23 cellular contexts compared by ENCODE assay signal in genomic region chr10:128712661-128713060, GRCh38.
"Had no signal": no experiment of that assay in that cellular context is flagged by ENCODE, and none has a peak within 500 bp of the region (broad histone marks: within the 10 kb centered on the region; RNA-seq: fewer than 3 reads in every experiment).

No MANE protein-coding gene starts in this region.

- H3K27ac ChIP-seq: coronary artery, dorsolateral prefrontal cortex, epithelial cell of prostate, esophagus squamous epithelium, foreskin keratinocyte, gastroesophageal sphincter, heart left ventricle, hepatocyte, left lung, lower lobe of right lung had no signal

- DNase-seq: cerebellar nuclear complex; dermis blood vessel endothelial cell; dorsolateral prefrontal cortex; effector CD8-positive, alpha-beta T cell; effector memory CD8-positive, alpha-beta T cell; endodermal cell; erythroblast; esophagus squamous epithelium; foreskin keratinocyte; heart left ventricle; hypothalamus; immature natural killer cell; left cardiac atrium; left lung; left ventricle myocardium superior; lower lobe of right lung; mesenchymal stem cell; mucosa of descending colon had no signal

- H3K4me1 ChIP-seq: esophagus squamous epithelium, foreskin keratinocyte, gastroesophageal sphincter, left lung, lower lobe of right lung had no signal

- H3K4me2 ChIP-seq: hepatocyte had no signal

- H3K36me3 ChIP-seq: esophagus squamous epithelium, gastroesophageal sphincter, heart left ventricle, left lung, lower lobe of right lung had no signal

- H3K4me3 ChIP-seq: coronary artery, dorsolateral prefrontal cortex, esophagus squamous epithelium, gastroesophageal sphincter, heart left ventricle, hepatocyte, left lung, lower lobe of right lung, mucosa of descending colon had no signal

- H2AFZ ChIP-seq: hepatocyte had no signal

- H3K27me3 ChIP-seq: foreskin keratinocyte, hepatocyte had no signal

- H3K79me2 ChIP-seq: hepatocyte had no signal

- ATAC-seq: effector memory CD8-positive, alpha-beta T cell; esophagus mucosa; foreskin keratinocyte; gastroesophageal sphincter; heart left ventricle; left cardiac atrium; left lung; left ventricle myocardium superior; lower lobe of right lung; mucosa of descending colon had no signal

- H3K9me3 ChIP-seq: gastroesophageal sphincter, heart left ventricle, left lung, lower lobe of right lung, mucosa of descending colon had no signal
